ENCODE assay signal across 1 cellular context in the genomic region with DNA sequence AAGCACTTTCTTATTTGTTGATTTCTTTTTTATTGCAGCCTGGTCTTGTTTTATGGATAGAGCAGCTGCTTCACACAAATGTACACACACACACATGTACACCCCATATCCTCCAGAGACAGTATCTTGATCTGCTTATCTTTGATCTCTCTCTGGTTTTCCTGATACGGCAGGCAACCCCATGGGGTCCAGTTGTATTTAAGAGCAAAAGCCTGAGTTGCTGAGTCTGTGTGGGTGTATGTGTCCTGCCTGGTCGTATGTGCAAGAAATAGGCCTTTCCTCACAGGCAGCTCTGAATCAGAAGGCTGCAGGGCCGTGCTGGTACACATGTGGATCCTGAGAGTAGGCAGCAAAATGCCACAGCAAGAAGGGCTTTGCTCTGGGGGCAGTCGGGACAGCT.
TF ChIP-seq lines count a peak whose summit lies in the region.

No MANE protein-coding gene starts in this region.

TF ChIP-seq in GM23338, 12 proteins besides CTCF, POLR2A, EP300 and RAD21:
- no peak for TF ChIP-seq EZH2phosphoT487 (IDR thresholded peaks at IDR 0.05; ENCODE audit: unreplicated experiment)
- TF ChIP-seq CREB1 (CRISPR knock-in tag; IDR thresholded peaks at IDR 0.05; ENCODE audit: low read depth): no peak
- TF ChIP-seq, protein P1, sequence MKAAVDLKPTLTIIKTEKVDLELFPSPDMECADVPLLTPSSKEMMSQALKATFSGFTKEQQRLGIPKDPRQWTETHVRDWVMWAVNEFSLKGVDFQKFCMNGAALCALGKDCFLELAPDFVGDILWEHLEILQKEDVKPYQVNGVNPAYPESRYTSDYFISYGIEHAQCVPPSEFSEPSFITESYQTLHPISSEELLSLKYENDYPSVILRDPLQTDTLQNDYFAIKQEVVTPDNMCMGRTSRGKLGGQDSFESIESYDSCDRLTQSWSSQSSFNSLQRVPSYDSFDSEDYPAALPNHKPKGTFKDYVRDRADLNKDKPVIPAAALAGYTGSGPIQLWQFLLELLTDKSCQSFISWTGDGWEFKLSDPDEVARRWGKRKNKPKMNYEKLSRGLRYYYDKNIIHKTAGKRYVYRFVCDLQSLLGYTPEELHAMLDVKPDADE (IDR thresholded peaks at IDR 0.05): no peak
- TF ChIP-seq JUNB (IDR thresholded peaks at IDR 0.05; ENCODE audit: unreplicated experiment): no peak
- TF ChIP-seq NANOG (IDR thresholded peaks at IDR 0.05; ENCODE audit: borderline replicate concordance): no peak
- TF ChIP-seq, protein P2, sequence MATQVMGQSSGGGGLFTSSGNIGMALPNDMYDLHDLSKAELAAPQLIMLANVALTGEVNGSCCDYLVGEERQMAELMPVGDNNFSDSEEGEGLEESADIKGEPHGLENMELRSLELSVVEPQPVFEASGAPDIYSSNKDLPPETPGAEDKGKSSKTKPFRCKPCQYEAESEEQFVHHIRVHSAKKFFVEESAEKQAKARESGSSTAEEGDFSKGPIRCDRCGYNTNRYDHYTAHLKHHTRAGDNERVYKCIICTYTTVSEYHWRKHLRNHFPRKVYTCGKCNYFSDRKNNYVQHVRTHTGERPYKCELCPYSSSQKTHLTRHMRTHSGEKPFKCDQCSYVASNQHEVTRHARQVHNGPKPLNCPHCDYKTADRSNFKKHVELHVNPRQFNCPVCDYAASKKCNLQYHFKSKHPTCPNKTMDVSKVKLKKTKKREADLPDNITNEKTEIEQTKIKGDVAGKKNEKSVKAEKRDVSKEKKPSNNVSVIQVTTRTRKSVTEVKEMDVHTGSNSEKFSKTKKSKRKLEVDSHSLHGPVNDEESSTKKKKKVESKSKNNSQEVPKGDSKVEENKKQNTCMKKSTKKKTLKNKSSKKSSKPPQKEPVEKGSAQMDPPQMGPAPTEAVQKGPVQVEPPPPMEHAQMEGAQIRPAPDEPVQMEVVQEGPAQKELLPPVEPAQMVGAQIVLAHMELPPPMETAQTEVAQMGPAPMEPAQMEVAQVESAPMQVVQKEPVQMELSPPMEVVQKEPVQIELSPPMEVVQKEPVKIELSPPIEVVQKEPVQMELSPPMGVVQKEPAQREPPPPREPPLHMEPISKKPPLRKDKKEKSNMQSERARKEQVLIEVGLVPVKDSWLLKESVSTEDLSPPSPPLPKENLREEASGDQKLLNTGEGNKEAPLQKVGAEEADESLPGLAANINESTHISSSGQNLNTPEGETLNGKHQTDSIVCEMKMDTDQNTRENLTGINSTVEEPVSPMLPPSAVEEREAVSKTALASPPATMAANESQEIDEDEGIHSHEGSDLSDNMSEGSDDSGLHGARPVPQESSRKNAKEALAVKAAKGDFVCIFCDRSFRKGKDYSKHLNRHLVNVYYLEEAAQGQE (IDR thresholded peaks at IDR 0.05; ENCODE audit: unreplicated experiment): no peak
- no peak for TF ChIP-seq EZH2 (IDR thresholded peaks at IDR 0.05; ENCODE audit: low read depth, unreplicated experiment)
- no peak for TF ChIP-seq POLR2AphosphoS5 (IDR thresholded peaks at IDR 0.05; ENCODE audit: low read depth)
- no peak for TF ChIP-seq ZNF331 (CRISPR knock-in tag; IDR thresholded peaks at IDR 0.05; ENCODE audit: low read depth)
- TF ChIP-seq, protein P3, sequence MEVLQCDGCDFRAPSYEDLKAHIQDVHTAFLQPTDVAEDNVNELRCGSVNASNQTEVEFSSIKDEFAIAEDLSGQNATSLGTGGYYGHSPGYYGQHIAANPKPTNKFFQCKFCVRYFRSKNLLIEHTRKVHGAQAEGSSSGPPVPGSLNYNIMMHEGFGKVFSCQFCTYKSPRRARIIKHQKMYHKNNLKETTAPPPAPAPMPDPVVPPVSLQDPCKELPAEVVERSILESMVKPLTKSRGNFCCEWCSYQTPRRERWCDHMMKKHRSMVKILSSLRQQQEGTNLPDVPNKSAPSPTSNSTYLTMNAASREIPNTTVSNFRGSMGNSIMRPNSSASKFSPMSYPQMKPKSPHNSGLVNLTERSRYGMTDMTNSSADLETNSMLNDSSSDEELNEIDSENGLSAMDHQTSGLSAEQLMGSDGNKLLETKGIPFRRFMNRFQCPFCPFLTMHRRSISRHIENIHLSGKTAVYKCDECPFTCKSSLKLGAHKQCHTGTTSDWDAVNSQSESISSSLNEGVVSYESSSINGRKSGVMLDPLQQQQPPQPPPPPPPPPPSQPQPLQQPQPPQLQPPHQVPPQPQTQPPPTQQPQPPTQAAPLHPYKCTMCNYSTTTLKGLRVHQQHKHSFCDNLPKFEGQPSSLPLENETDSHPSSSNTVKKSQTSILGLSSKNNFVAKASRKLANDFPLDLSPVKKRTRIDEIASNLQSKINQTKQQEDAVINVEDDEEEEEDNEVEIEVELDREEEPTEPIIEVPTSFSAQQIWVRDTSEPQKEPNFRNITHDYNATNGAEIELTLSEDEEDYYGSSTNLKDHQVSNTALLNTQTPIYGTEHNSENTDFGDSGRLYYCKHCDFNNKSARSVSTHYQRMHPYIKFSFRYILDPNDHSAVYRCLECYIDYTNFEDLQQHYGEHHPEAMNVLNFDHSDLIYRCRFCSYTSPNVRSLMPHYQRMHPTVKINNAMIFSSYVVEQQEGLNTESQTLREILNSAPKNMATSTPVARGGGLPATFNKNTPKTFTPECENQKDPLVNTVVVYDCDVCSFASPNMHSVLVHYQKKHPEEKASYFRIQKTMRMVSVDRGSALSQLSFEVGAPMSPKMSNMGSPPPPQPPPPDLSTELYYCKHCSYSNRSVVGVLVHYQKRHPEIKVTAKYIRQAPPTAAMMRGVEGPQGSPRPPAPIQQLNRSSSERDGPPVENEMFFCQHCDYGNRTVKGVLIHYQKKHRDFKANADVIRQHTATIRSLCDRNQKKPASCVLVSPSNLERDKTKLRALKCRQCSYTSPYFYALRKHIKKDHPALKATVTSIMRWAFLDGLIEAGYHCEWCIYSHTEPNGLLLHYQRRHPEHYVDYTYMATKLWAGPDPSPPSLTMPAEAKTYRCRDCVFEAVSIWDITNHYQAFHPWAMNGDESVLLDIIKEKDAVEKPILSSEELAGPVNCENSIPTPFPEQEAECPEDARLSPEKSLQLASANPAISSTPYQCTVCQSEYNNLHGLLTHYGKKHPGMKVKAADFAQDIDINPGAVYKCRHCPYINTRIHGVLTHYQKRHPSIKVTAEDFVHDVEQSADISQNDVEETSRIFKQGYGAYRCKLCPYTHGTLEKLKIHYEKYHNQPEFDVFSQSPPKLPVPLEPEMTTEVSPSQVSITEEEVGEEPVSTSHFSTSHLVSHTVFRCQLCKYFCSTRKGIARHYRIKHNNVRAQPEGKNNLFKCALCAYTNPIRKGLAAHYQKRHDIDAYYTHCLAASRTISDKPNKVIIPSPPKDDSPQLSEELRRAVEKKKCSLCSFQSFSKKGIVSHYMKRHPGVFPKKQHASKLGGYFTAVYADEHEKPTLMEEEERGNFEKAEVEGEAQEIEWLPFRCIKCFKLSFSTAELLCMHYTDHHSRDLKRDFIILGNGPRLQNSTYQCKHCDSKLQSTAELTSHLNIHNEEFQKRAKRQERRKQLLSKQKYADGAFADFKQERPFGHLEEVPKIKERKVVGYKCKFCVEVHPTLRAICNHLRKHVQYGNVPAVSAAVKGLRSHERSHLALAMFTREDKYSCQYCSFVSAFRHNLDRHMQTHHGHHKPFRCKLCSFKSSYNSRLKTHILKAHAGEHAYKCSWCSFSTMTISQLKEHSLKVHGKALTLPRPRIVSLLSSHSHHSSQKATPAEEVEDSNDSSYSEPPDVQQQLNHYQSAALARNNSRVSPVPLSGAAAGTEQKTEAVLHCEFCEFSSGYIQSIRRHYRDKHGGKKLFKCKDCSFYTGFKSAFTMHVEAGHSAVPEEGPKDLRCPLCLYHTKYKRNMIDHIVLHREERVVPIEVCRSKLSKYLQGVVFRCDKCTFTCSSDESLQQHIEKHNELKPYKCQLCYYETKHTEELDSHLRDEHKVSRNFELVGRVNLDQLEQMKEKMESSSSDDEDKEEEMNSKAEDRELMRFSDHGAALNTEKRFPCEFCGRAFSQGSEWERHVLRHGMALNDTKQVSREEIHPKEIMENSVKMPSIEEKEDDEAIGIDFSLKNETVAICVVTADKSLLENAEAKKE (CRISPR knock-in tag; IDR thresholded peaks at IDR 0.05): no peak
- no peak for TF ChIP-seq STAT1 (IDR thresholded peaks at IDR 0.05; ENCODE audit: unreplicated experiment)
